Comparison of ENCODE assay signal across 14 cellular contexts in the genomic region with DNA sequence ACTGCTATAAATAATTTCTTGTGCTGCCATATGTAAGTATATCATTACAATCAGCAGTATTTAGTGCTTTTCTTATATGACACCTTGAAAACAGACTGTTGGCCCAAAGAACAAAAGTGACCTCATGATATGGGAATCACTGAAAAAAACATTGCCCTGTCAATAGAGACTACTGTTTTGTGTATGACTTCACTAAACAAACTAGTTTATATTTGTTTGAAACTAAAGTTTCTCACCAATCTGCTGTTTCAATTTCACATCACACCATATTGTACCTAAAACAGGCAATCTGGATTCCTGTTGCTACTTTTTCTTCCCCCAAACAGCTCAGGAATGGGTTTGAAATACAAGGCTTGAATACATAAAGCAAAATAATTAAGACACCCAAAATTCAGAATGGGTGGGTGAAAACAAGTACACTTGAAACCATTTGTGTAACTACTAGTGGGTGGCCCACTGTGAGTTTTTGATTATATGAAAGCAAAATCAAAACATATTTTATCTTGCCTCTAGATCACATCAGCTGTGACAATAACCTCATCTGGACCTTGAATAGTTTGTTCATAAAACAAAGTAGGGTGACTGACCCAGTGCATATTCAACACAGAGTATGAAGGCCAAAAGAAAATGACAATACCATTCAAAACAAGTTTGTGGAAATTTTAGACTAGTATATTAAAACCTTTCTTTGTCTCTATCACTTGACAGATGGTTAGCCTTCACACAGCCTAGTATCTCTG. TPM values are rescaled to one million over a fixed set of nuclear protein-coding genes. Genes with fewer than 3 reads are reported as not detected.
DNase-seq lines count a peak whose midpoint lies in the region; ATAC-seq and TF ChIP-seq lines count a peak whose summit lies in the region.
"Had no signal": no experiment of that assay in that cellular context is flagged by ENCODE, and none has a peak within 500 bp of the region (broad histone marks: within the 10 kb centered on the region; RNA-seq: fewer than 3 reads in every experiment).

No MANE protein-coding gene starts in this region.

- intact Hi-C loops in tibial artery (cut with DNase I; ENCODE audit: low total_unique reads), result no loop called here

- no peak overlapping the region for H3K4me3 Mint-ChIP-seq in activated CD8-positive, alpha-beta T cell treated with anti-CD3 and anti-CD28 coated beads, Interleukin-2, amount 10 ng/mL, durations not matched to agents 7 days and 5 days
- H3K4me3 Mint-ChIP-seq: mesothelial cell of epicardium had no signal

- no peaks in the 10 kb centered on the region for H3K9me3 Mint-ChIP-seq in activated CD8-positive, alpha-beta T cell treated with anti-CD3 and anti-CD28 coated beads, Interleukin-2, amount 10 ng/mL, durations not matched to agents 7 days and 5 days (ENCODE audit: insufficient read depth)
- H3K9me3 Mint-ChIP-seq: activated naive CD4-positive, alpha-beta T cell treated with anti-CD3 and anti-CD28 coated beads, Interleukin-2, amount 50 U/mL, for 72 hours; mesothelial cell of epicardium had no signal

- no peaks in the 10 kb centered on the region for H3K27me3 ChIP-seq in tibial artery

- TF ChIP-seq CTCF in tibial artery (IDR thresholded peaks at IDR 0.05), result no peak

- POLR2A ChIA-PET in activated CD8-positive, alpha-beta T cell treated with anti-CD3 and anti-CD28 coated beads, Interleukin-2, amount 10 ng/mL, durations not matched to agents 7 days and 5 days (lab: Charles Lee), result no interaction called here

- peaks cover 2% of the 10 kb centered on the region for H3K36me3 Mint-ChIP-seq in activated CD8-positive, alpha-beta T cell treated with anti-CD3 and anti-CD28 coated beads, Interleukin-2, amount 10 ng/mL, durations not matched to agents 7 days and 5 days (ENCODE audit: low read depth)
- H3K36me3 Mint-ChIP-seq: mesothelial cell of epicardium had no signal

- CTCF ChIA-PET in activated CD8-positive, alpha-beta T cell treated with anti-CD3 and anti-CD28 coated beads, Interleukin-2, amount 10 ng/mL, durations not matched to agents 7 days and 5 days (lab: Charles Lee), result interaction anchor here (0.9 kb wide), 1 partner anchor 18 kb away, joined by 4 read pairs; no protein-coding TSS in a partner anchor

- no peaks in the 10 kb centered on the region for H3K9me3 ChIP-seq in tibial artery

- no peak overlapping the region for H3K27ac ChIP-seq in tibial artery
- H3K27ac ChIP-seq: PC-9 had no signal

- peaks cover 15% of the 10 kb centered on the region for H3K4me1 Mint-ChIP-seq in activated CD8-positive, alpha-beta T cell treated with anti-CD3 and anti-CD28 coated beads, Interleukin-2, amount 10 ng/mL, durations not matched to agents 7 days and 5 days (ENCODE audit: low read depth)

- H3K36me3 ChIP-seq in tibial artery, result no peaks in the 10 kb centered on the region

- no peak overlapping the region for H3K27ac Mint-ChIP-seq in activated CD8-positive, alpha-beta T cell treated with anti-CD3 and anti-CD28 coated beads, Interleukin-2, amount 10 ng/mL, durations not matched to agents 7 days and 5 days
- H3K27ac Mint-ChIP-seq: activated naive CD4-positive, alpha-beta T cell treated with anti-CD3 and anti-CD28 coated beads, Interleukin-2, amount 50 U/mL, for 72 hours; mesothelial cell of epicardium had no signal

- peak; percentile 73 for ATAC-seq in GM18517 (IDR thresholded peaks at IDR 0.05; ENCODE audit: unreplicated experiment)
- ATAC-seq in GM21381 (IDR thresholded peaks at IDR 0.05; ENCODE audit: unreplicated experiment), result peak; percentile 63
- peak; percentile 46 for ATAC-seq in HG02938 (IDR thresholded peaks at IDR 0.05; ENCODE audit: unreplicated experiment)
- peak; percentile 34 for ATAC-seq in HG03575 (IDR thresholded peaks at IDR 0.05; ENCODE audit: extremely low read depth, insufficient number of reproducible peaks, low FRiP score, unreplicated experiment)
- no peak for ATAC-seq in activated CD8-positive, alpha-beta T cell treated with anti-CD3 and anti-CD28 coated beads, Interleukin-2, amount 10 ng/mL, durations not matched to agents 7 days and 5 days
- ATAC-seq: activated naive CD4-positive, alpha-beta T cell treated with anti-CD3 and anti-CD28 coated beads, Interleukin-2, amount 50 U/mL, for 72 hours had no signal

- no peak for DNase-seq in NOMO-1 treated with DMSO at 0.1 percent for 48 hours (lab: John Stamatoyannopoulos, UW; ENCODE audit: unreplicated experiment)
- no peak for DNase-seq in activated CD8-positive, alpha-beta T cell treated with anti-CD3 and anti-CD28 coated beads, Interleukin-2, amount 10 ng/mL, durations not matched to agents 7 days and 5 days
- DNase-seq in tibial artery, result no peak
- DNase-seq in T-helper 9 cell, result no peak
- DNase-seq: activated CD8-positive, alpha-beta memory T cell treated with anti-CD3 and anti-CD28 coated beads for 24 hours; DMS153; NCI-H2171 treated with DMSO at 0.1 percent for 48 hours; PC-9 had no signal

- no peak overlapping the region for H3K4me3 ChIP-seq in tibial artery
- H3K4me3 ChIP-seq: PC-9 had no signal

- no peaks in the 10 kb centered on the region for H3K27me3 Mint-ChIP-seq in activated CD8-positive, alpha-beta T cell treated with anti-CD3 and anti-CD28 coated beads, Interleukin-2, amount 10 ng/mL, durations not matched to agents 7 days and 5 days (ENCODE audit: low read depth)

- peaks cover 0 to 13% (median 8%) of the 10 kb centered on the region in 4 donors for H3K4me1 ChIP-seq in tibial artery

RNA-seq across cellular contexts. Expression of gene ZBTB20, which starts 5.9 kb away (rescaled TPM):
- total RNA-seq in activated CD8-positive, alpha-beta T cell treated with anti-CD3 and anti-CD28 coated beads, Interleukin-2, amount 10 ng/mL, durations not matched to agents 7 days and 5 days, result 1 to 10 TPM; 8.1 TPM
